In the genomic region with DNA sequence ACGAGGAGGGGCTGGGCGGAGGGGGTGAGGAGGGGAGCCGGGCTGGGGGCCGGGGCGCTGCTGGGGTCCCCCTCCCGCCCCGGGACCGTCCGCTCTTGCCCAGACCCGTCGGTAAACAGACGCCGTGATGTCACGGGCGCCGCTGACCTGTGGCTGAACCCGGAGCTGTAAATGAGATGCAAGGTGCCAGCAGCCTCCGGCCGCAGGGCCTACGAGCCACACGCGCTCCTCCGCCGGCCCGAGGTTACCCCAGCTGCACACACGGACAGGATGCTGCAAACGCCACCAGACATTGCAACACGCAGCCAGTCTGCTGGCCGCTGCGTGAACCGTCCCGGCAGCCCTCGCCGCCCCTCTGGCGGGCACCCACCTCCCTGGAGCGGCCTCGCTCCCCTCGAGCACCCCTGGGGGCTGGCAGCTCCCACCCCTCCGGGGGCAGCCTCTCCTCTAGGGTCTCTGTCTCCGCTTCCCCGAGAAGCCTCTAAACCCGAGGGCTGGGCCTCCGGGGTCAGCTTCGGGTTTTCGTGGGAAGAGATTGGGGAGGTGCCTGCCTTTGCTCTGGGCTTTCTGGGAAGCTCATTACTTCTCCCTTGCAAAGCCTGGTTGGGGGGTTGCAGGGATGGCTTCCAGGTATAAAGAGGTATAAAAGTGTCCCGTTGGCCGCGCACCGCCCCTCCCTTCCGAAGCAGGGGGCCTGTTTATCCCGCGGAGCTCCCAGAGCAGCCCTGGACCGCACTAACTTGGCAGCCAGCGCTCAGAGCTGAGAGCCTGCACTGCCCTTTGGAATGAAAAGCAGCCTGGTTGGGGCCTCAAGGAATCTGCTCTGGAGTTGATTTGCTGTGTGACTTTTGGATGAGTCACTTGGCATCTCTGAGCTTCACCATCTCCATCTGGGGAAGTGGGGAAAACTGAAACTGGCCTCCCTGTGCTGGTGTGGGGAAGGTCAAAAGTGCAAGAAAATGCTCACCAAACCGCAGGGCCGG, we compare ENCODE assay signal across 1 cellular context.
A peak's percentile ranks its signal among the peaks of the same experiment; 100 is the strongest.
TF ChIP-seq lines count a peak whose summit lies in the region.

No MANE protein-coding gene starts in this region.

TF ChIP-seq in K562, 482 proteins besides CTCF, POLR2A, EP300 and RAD21 (continued from another document):
- TF ChIP-seq THRA (IDR thresholded peaks at IDR 0.05) (no peak), CBFA2T2 (conservative IDR thresholded peaks at IDR 0.05) (no peak), WHSC1 (IDR thresholded peaks at IDR 0.05; ENCODE audit: low read length) (no peak), SAFB (IDR thresholded peaks at IDR 0.05; ENCODE audit: borderline replicate concordance, low read depth, low read length) (no peak), HNRNPL (IDR thresholded peaks at IDR 0.05; ENCODE audit: low read depth, low read length) (0 out of 2 replicates have a peak, but pooled peaks have one; percentile 45), ZNF717 (CRISPR knock-in tag; IDR thresholded peaks at IDR 0.05) (no peak), SAP30 (IDR thresholded peaks at IDR 0.05; ENCODE audit: borderline replicate concordance, insufficient read depth, low read depth, low read length, poor library complexity, severe bottlenecking) (no peak), SRSF9 (IDR thresholded peaks at IDR 0.05; ENCODE audit: borderline replicate concordance, low read depth, low read length) (no peak), MAFK (IDR thresholded peaks at IDR 0.05; ENCODE audit: low read length) (no peak), CHD4 (IDR thresholded peaks at IDR 0.05; ENCODE audit: insufficient read depth, insufficient replicate concordance, low read depth, low read length, poor library complexity, severe bottlenecking) (no peak), HCFC1 (IDR thresholded peaks at IDR 0.05; ENCODE audit: low read depth, low read length) (no peak), THAP7 (CRISPR knock-in tag; IDR thresholded peaks at IDR 0.05) (no peak), ZBTB8A (IDR thresholded peaks at IDR 0.05; ENCODE audit: partially characterized antibody) (no peak), CBX3 (IDR thresholded peaks at IDR 0.05; ENCODE audit: borderline replicate concordance in 1 of 2, low read length in 2 of 2) (no peak), TCF7L2 (IDR thresholded peaks at IDR 0.05; ENCODE audit: low read depth, low read length) (no peak), NBN (IDR thresholded peaks at IDR 0.05; ENCODE audit: low read depth) (no peak), ZBTB7A (IDR thresholded peaks at IDR 0.05; ENCODE audit: borderline replicate concordance, control insufficient read depth, low read depth, low read length) (0 out of 2 replicates have a peak, but pooled peaks have one; percentile 40), ZBTB17 (CRISPR knock-in tag; IDR thresholded peaks at IDR 0.05) (no peak), BACH1 (tag; IDR thresholded peaks at IDR 0.05) (no peak), ZNF589 (CRISPR knock-in tag; IDR thresholded peaks at IDR 0.05; ENCODE audit: low read depth) (no peak), BCOR (IDR thresholded peaks at IDR 0.05) (peak; percentile 68), RBBP5 (IDR thresholded peaks at IDR 0.05; ENCODE audit: borderline replicate concordance, insufficient read depth, low read length, poor library complexity, severe bottlenecking) (no peak), ZKSCAN1 (IDR thresholded peaks at IDR 0.05; ENCODE audit: low read depth, low read length) (no peak), CBX1 (IDR thresholded peaks at IDR 0.05; ENCODE audit: low read depth) (0 out of 2 replicates have a peak, but pooled peaks have one; percentile 50), ETS1 (conservative IDR thresholded peaks at IDR 0.05; ENCODE audit: control insufficient read depth, low read depth, low read length) (no peak)
